In the genomic region with DNA sequence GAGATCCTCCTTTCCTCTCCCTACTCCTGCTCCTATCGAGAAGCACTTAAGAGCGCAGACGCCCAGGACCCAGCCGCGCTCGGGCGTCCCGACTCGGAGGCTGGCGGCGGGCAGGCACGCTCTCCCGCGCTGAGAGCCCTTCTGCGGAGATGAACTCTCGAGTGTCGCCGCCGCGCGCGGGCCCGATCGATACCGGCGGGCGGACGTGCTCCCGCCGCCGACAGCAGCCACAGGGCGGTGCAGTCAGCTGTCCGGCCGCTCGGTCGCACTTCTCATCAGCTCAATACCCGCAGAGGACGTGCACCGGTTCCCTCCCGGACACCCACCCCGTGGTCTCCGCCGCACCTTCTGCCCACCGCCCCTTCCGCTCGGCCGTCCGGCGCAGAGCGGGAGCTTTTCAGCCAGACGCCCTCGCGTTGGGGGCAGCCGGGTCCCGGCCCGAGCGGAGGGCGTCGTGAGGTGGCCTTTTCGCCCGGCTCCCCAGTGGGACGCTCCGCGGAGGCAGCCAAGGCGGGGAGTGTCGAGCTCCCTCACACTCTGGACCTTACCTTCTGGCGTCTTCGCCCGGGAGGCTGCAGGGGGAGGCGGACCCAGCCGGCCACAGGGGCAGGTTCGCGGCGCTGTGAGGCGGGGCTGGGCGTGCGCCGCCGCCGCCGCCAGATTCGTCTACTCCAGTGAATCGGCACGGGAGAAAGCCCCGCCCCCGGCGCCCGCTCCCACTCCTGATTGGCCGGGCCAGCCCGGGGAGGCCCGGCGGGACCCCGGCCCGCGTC, we compare ENCODE assay signal across 8 cellular contexts. TPM values are rescaled to one million over a fixed set of nuclear protein-coding genes. Genes with fewer than 3 reads are reported as not detected.
DNase-seq lines count a peak whose midpoint lies in the region; ATAC-seq, FAIRE-seq and TF ChIP-seq lines count a peak whose summit lies in the region.

No MANE protein-coding gene starts in this region.

- H4K8ac ChIP-seq in H1 (ENCODE audit: extremely low read depth, insufficient read depth, low read length): no peak overlapping the region

- H3K4me2 ChIP-seq in H1 (ENCODE audit: insufficient read depth in 1 of 2, low read depth in 2 of 2, low read length in 2 of 2): peak overlapping the region; percentile 75 to 95

- H3K79me1 ChIP-seq in H1 (ENCODE audit: low read depth, low read length): no peaks in the 10 kb centered on the region

- H4K20me1 ChIP-seq in H1 (replicated peaks in 1 of 2; ENCODE audit: control insufficient read depth in 1 of 2, insufficient read depth in 2 of 2, low read length in 2 of 2): peaks cover 6 to 9% of the 10 kb centered on the region in 2 experiments

- H2BK120ac ChIP-seq in H1 (replicated peaks; ENCODE audit: low read depth, low read length): no peak overlapping the region

- H3K27ac Mint-ChIP-seq in activated CD4-positive, alpha-beta memory T cell treated with anti-CD3 and anti-CD28 coated beads, Interleukin-2, amount 10 ng/mL, durations not matched to agents 7 days and 5 days: no peak overlapping the region

- H3K9me3 ChIP-seq in AG04450 (ENCODE audit: control insufficient read depth, insufficient read depth, low read length): peaks cover 5% of the 10 kb centered on the region; the same call in 1 of the 2 replicates
- no peaks in the 10 kb centered on the region for H3K9me3 ChIP-seq in H1 (ENCODE audit: insufficient read depth in 2 of 2, low read depth in 1 of 2, low read length in 1 of 2)

- no peak for TF ChIP-seq RAD21 in H1 (IDR thresholded peaks at IDR 0.05 in 1 of 2, conservative IDR thresholded peaks at IDR 0.05 in 1 of 2; ENCODE audit: low read depth in 2 of 2, low read length in 2 of 2)

- H2AK5ac ChIP-seq in H1 (ENCODE audit: low read depth, low read length): no peak overlapping the region

- TF ChIP-seq CTCF in AG04450 (IDR thresholded peaks at IDR 0.05; ENCODE audit: low read depth, low read length): 0 out of 2 replicates have a peak, but pooled peaks have one; percentile 8
- TF ChIP-seq CTCF in H1 (IDR thresholded peaks at IDR 0.05; ENCODE audit: control extremely low read depth in 1 of 3, insufficient read depth in 1 of 3, low read depth in 1 of 3, low read length in 3 of 3): no peak; a peak in 1 of 4 replicates

- no peak overlapping the region for H3K23ac ChIP-seq in H1 (ENCODE audit: insufficient read length)

- H3K36me3 Mint-ChIP-seq in activated CD4-positive, alpha-beta memory T cell treated with anti-CD3 and anti-CD28 coated beads, Interleukin-2, amount 10 ng/mL, durations not matched to agents 7 days and 5 days (ENCODE audit: low read depth): no peaks in the 10 kb centered on the region

- peak overlapping the region; percentile 76; the same call in 1 of the 2 replicates for H2AFZ ChIP-seq in H1 (ENCODE audit: low read length)

- no peak overlapping the region for H2BK5ac ChIP-seq in H1 (ENCODE audit: low read depth, low read length)

- peaks cover 18% of the 10 kb centered on the region for H3K23me2 ChIP-seq in H1 (ENCODE audit: low read depth, low read length)

- no peak overlapping the region for H3K27ac ChIP-seq in AG04450 (ENCODE audit: low read depth, low read length)
- H3K27ac ChIP-seq in H1 (ENCODE audit: low read depth, low read length): no peak overlapping the region

- no peak overlapping the region for H2BK20ac ChIP-seq in H1 (ENCODE audit: low read length)

- peaks cover 0 to 9% (median 3%) of the 10 kb centered on the region in 4 experiments; a peak in 5 of 7 replicates for H3K4me1 ChIP-seq in H1 (replicated peaks in 1 of 4; ENCODE audit: control insufficient read depth in 3 of 4, insufficient read depth in 4 of 4, low read length in 3 of 4)

- peaks cover 67% of the 10 kb centered on the region for H3K27me3 Mint-ChIP-seq in activated CD4-positive, alpha-beta memory T cell treated with anti-CD3 and anti-CD28 coated beads, Interleukin-2, amount 10 ng/mL, durations not matched to agents 7 days and 5 days

- H3K4me3 Mint-ChIP-seq in activated CD4-positive, alpha-beta memory T cell treated with anti-CD3 and anti-CD28 coated beads, Interleukin-2, amount 10 ng/mL, durations not matched to agents 7 days and 5 days: peak overlapping the region; percentile 46

- peak overlapping the region; percentile 65 for H3K4me3 ChIP-seq in AG04450 (ENCODE audit: low read depth, low read length)
- H3K4me3 ChIP-seq in H1 (ENCODE audit: extremely low read depth in 1 of 4, insufficient read depth in 2 of 4, low read depth in 3 of 4, low read length in 4 of 4): peak overlapping the region; percentile 58 to 78 (median 65)

- no peak overlapping the region for H3K18ac ChIP-seq in H1 (ENCODE audit: extremely low read depth, low read length)

- ATAC-seq in GM18907 (IDR thresholded peaks at IDR 0.05; ENCODE audit: unreplicated experiment): peak; percentile 72
- ATAC-seq in HG03135 (IDR thresholded peaks at IDR 0.05; ENCODE audit: unreplicated experiment): peak; percentile 68

- H3K27me3 ChIP-seq in AG04450 (ENCODE audit: control insufficient read depth, insufficient read depth, low read length) (peaks cover 39% of the 10 kb centered on the region), H1 (replicated peaks in 1 of 4; ENCODE audit: control insufficient read depth in 3 of 4, extremely low read depth in 1 of 4, insufficient read depth in 3 of 4, low read length in 3 of 4) (peaks cover 19 to 57% (median 39%) of the 10 kb centered on the region in 4 experiments)

- POLR2A ChIA-PET in AG04450 (lab: Yijun Ruan, JAX) (no interaction called here), H1 (lab: Charles Lee; ENCODE audit: partially characterized antibody) (no interaction called here)
- POLR2A ChIA-PET in activated CD4-positive, alpha-beta memory T cell treated with anti-CD3 and anti-CD28 coated beads, Interleukin-2, amount 10 ng/mL, durations not matched to agents 7 days and 5 days (lab: Charles Lee): no interaction called here

- no peaks in the 10 kb centered on the region for H3K9me3 Mint-ChIP-seq in activated CD4-positive, alpha-beta memory T cell treated with anti-CD3 and anti-CD28 coated beads, Interleukin-2, amount 10 ng/mL, durations not matched to agents 7 days and 5 days

- no peak overlapping the region for H2BK12ac ChIP-seq in H1 (ENCODE audit: low read depth, low read length)

- H3K4ac ChIP-seq in H1 (replicated peaks; ENCODE audit: insufficient read length, low read depth, low read length): no peak overlapping the region

- no peak for TF ChIP-seq EP300 in H1 (IDR thresholded peaks at IDR 0.05; ENCODE audit: borderline replicate concordance in 1 of 2, low read depth in 2 of 2, low read length in 2 of 2)

- CTCF ChIA-PET in AG04450 (lab: Charles Lee) (interaction anchor here (0.5 to 1.7 kb wide), 3 partner anchors 27 to 393 kb away, joined by 3 to 5 read pairs (median 4); no protein-coding TSS in a partner anchor), H1 (lab: Charles Lee; ENCODE audit: partially characterized antibody) (interaction anchor here (0.6 to 2.8 kb wide), 12 partner anchors 9 to 1024 kb away, joined by 3 to 11 read pairs (median 3); no protein-coding TSS in a partner anchor)
- CTCF ChIA-PET in activated CD4-positive, alpha-beta memory T cell treated with anti-CD3 and anti-CD28 coated beads, Interleukin-2, amount 10 ng/mL, durations not matched to agents 7 days and 5 days (lab: Charles Lee): interaction anchor here (0.8 to 1.7 kb wide), 4 partner anchors 152 to 281 kb away, joined by 3 to 5 read pairs (median 3); no protein-coding TSS in a partner anchor

- H3K14ac ChIP-seq in H1 (ENCODE audit: insufficient read length): no peak overlapping the region

- no peak for TF ChIP-seq POLR2A in H1 (IDR thresholded peaks at IDR 0.05; ENCODE audit: control extremely low read depth in 1 of 2, low read depth in 2 of 2, low read length in 2 of 2)

- no peak overlapping the region; a peak in 1 of 7 replicates for H3K9ac ChIP-seq in H1 (replicated peaks in 1 of 4; ENCODE audit: extremely low read depth in 1 of 4, low read depth in 3 of 4, low read length in 3 of 4)

- no peaks in the 10 kb centered on the region for H3K36me3 ChIP-seq in H1 (ENCODE audit: control insufficient read depth in 2 of 4, insufficient read depth in 4 of 4, low read length in 3 of 4)

- no peak overlapping the region for H2BK15ac ChIP-seq in H1 (ENCODE audit: low read length)

- H3K79me2 ChIP-seq in H1 (ENCODE audit: control insufficient read depth in 1 of 2, insufficient read depth in 2 of 2, low read length in 2 of 2): no peaks in the 10 kb centered on the region

- no peak overlapping the region for H4K5ac ChIP-seq in H1 (ENCODE audit: insufficient read length, low read depth, low read length)

- no peak overlapping the region for H4K91ac ChIP-seq in H1 (replicated peaks; ENCODE audit: insufficient read length, low read length)

- no peak overlapping the region for H3K56ac ChIP-seq in H1 (replicated peaks; ENCODE audit: insufficient read length, low read depth, low read length)

- 1% methylated on average over 71 of the region's 95 CpGs; no CpG with 5 or more reads in 1 of the 2 experiments for WGBS in H1 (ENCODE audit: extremely low coverage in 1 of 2, insufficient coverage in 1 of 2, insufficient read length in 1 of 2, insufficient replicate concordance in 2 of 2, low coverage in 1 of 2, low lambda C conversion rate in 2 of 2, missing lambda C conversion rate in 1 of 2), 2 experiments

- no peak for DNase-seq in AG04450 (ENCODE audit: low read depth, low spot score)
- peak; percentile 94 for DNase-seq in NCI-H345 (lab: John Stamatoyannopoulos, UW)
- DNase-seq in activated CD4-positive, alpha-beta memory T cell treated with anti-CD3 and anti-CD28 coated beads, Interleukin-2, amount 10 ng/mL, durations not matched to agents 7 days and 5 days: peak; percentile 57
- DNase-seq in H1 (ENCODE audit: low read depth in 1 of 2, low spot score in 2 of 2): peak in 1 of 2 experiments; percentile 97
- peak; percentile 26 for DNase-seq in middle frontal gyrus (ENCODE audit: extremely low spot score, low spot score)
- peak; percentile 68 for DNase-seq in stimulated activated CD8-positive, alpha-beta memory T cell treated with anti-CD3 and anti-CD28 coated beads, Interleukin-4, amount 100 ng/mL, for 24 hours (ENCODE audit: low read depth)

- peaks cover 14% of the 10 kb centered on the region for H3K4me1 Mint-ChIP-seq in activated CD4-positive, alpha-beta memory T cell treated with anti-CD3 and anti-CD28 coated beads, Interleukin-2, amount 10 ng/mL, durations not matched to agents 7 days and 5 days

- no peak for FAIRE-seq in H1 (lab: Jason Lieb, UNC)

RNA-seq across cellular contexts. Expression of a gene that starts 0.4 kb away (rescaled TPM):
- polyA plus RNA-seq in AG04450 (2011; rRNA removed) (not detected in 2 replicates), H1 (2011; rRNA removed) (not detected in 2 replicates)
- polyA minus RNA-seq in AG04450 (2011; rRNA and poly(A)+ RNA removed): not detected in 2 replicates
- not detected for total RNA-seq in activated CD4-positive, alpha-beta memory T cell treated with anti-CD3 and anti-CD28 coated beads, Interleukin-2, amount 10 ng/mL, durations not matched to agents 7 days and 5 days
- total RNA-seq in H1 (2021; fragmentation: NEBNext Ultra II Directional; extraction: Animal tissue kit (Norgen Biotek cat#: 25700)): 0.10 TPM in 1 of 2 replicates, not detected in the other
- polyA plus RNA-seq in H1 (2011; cell fraction: cytosol; rRNA removed): not detected
- not detected for polyA plus RNA-seq in H1 (2011; cell fraction: nucleus; rRNA removed)
- not detected in 4 replicates for polyA plus RNA-seq in H1 (2012, experiment 1 of 2)
- polyA plus RNA-seq in H1 (2012, experiment 2 of 2): not detected
- 0.02 TPM for polyA plus RNA-seq in H1 (2013, experiment 1 of 2)
- polyA plus RNA-seq in H1 (2013, experiment 2 of 2): not detected
- polyA minus RNA-seq in H1 (2011; rRNA and poly(A)+ RNA removed): not detected in 2 replicates
- not detected for polyA minus RNA-seq in H1 (2011; cell fraction: cytosol; rRNA and poly(A)+ RNA removed)
- polyA minus RNA-seq in H1 (2011; cell fraction: nucleus; rRNA and poly(A)+ RNA removed): not detected
